ENCODE assay signal across 11 cellular contexts in the genomic region with DNA sequence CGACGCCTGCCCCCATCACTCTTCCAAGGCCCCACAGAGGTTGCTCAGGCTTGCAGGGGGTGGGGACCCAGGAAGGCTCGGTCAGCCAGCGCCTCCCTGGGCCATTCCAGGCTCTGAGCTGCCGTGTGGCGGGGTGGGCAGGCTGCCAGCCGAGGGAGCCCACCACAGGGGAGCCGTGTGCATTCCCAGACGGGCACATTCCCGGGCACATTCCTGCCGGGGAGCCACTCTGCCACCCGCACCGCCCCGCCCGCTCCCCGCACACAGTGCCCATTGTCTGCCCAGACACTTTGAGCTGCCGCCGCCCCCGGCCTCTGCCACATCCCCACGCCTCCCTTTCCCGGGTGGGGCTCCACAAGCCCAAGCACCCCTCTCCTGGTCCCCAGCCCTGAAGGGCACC. TPM values are rescaled to one million over a fixed set of nuclear protein-coding genes. Genes with fewer than 3 reads are reported as not detected.
A peak's percentile ranks its signal among the peaks of the same experiment; 100 is the strongest.
DNase-seq lines count a peak whose midpoint lies in the region.
"Had no signal": no experiment of that assay in that cellular context is flagged by ENCODE, and none has a peak within 500 bp of the region (broad histone marks: within the 10 kb centered on the region; RNA-seq: fewer than 3 reads in every experiment).

No MANE protein-coding gene starts in this region.

- H3K27me3 ChIP-seq in skeletal muscle tissue (ENCODE audit: control insufficient read depth in 3 of 3, insufficient read depth in 3 of 3, low read length in 3 of 3) = no peaks in the 10 kb centered on the region
- H3K27me3 ChIP-seq: BLaER1 had no signal

- H3K36me3 ChIP-seq in skeletal muscle tissue (ENCODE audit: control insufficient read depth in 3 of 3, insufficient read depth in 3 of 3, low read length in 3 of 3) = no peaks in the 10 kb centered on the region
- H3K36me3 ChIP-seq: BLaER1 had no signal

- no peak overlapping the region for H3K4me3 ChIP-seq in skeletal muscle tissue (ENCODE audit: low read length in 3 of 3)
- H3K4me3 ChIP-seq: BLaER1 had no signal

- no peaks in the 10 kb centered on the region for H3K9me3 ChIP-seq in skeletal muscle tissue (ENCODE audit: control insufficient read depth in 3 of 3, low read length in 3 of 3)
- H3K9me3 ChIP-seq: BLaER1 had no signal

- H3K27ac ChIP-seq in skeletal muscle tissue (ENCODE audit: low read depth, low read length) = peak overlapping the region; percentile 74
- H3K27ac ChIP-seq: BLaER1 had no signal

- peak overlapping the region; percentile 33 to 53 (median 43) for H3K9ac ChIP-seq in skeletal muscle tissue (ENCODE audit: low read depth in 1 of 3, low read length in 3 of 3)
- H3K9ac ChIP-seq: BLaER1 had no signal

- H3K4me1 ChIP-seq in skeletal muscle tissue (ENCODE audit: control insufficient read depth in 3 of 3, insufficient read depth in 3 of 3, low read length in 3 of 3) = peaks cover 34 to 39% (median 38%) of the 10 kb centered on the region in 3 donors

- DNase-seq in Daoy (ENCODE audit: low read depth) (peak; percentile 50), astrocyte of the hippocampus (ENCODE audit: low read depth, low spot score) (peak; percentile 90), kidney tubule cell (ENCODE audit: low spot score) (peak; percentile 90), HuH-7.5 (ENCODE audit: low spot score) (no peak), cerebellar nuclear complex (lab: John Stamatoyannopoulos, UW) (no peak), superior temporal gyrus (ENCODE audit: extremely low spot score) (no peak)
- no peak for DNase-seq in NK-92 treated with Interleukin-12 subunit alpha and Interleukin-12 subunit beta, amount 100 ng/mL, for 24 hours (lab: John Stamatoyannopoulos, UW)
- DNase-seq: activated CD8-positive, alpha-beta T cell treated with anti-CD3 and anti-CD28 coated beads for 36 hours; NCI-H1694 had no signal

RNA-seq across cellular contexts. Expression of a gene that starts 27.4 kb away (rescaled TPM):
- total RNA-seq in Daoy (2014; rRNA removed; shearing (Covaris generic)) = 2,011 and 2,060 TPM in 2 replicates
- total RNA-seq in skeletal muscle tissue = 2,602 TPM

RNA-seq across cellular contexts. Expression of a gene that starts 47.2 kb away (rescaled TPM):
- total RNA-seq in Daoy (2014; rRNA removed; shearing (Covaris generic)) = 0.11 and 0.18 TPM in 2 replicates
- 8.9 TPM for total RNA-seq in skeletal muscle tissue

RNA-seq across cellular contexts. Expression of a gene that starts 57.8 kb away (rescaled TPM):
- total RNA-seq in Daoy (2014; rRNA removed; shearing (Covaris generic)) = 1.4 and 2.7 TPM in 2 replicates
- total RNA-seq in skeletal muscle tissue = 5.7 TPM

Comparison
In these comparisons a context has a peak if more than half of its experiments do, and no peak if none do; other contexts are left out.
1. DNase-seq: peak in Daoy (single experiment), astrocyte of the hippocampus (single experiment) and kidney tubule cell (single experiment); none in NK-92 treated with Interleukin-12 subunit alpha and Interleukin-12 subunit beta, amount 100 ng/mL, for 24 hours (single experiment), HuH-7.5 (single experiment), cerebellar nuclear complex (0 of 2) and superior temporal gyrus (single experiment).